In genomic region chr22:17366830-17367229, GRCh38 we compare ENCODE assay signal across 10 cellular contexts. TPM values are rescaled to one million over a fixed set of nuclear protein-coding genes. Genes with fewer than 3 reads are reported as not detected.
A peak's percentile ranks its signal among the peaks of the same experiment; 100 is the strongest.
DNase-seq lines count a peak whose midpoint lies in the region; ATAC-seq and TF ChIP-seq lines count a peak whose summit lies in the region.
"Had no signal": no experiment of that assay in that cellular context is flagged by ENCODE, and none has a peak within 500 bp of the region (broad histone marks: within the 10 kb centered on the region; RNA-seq: fewer than 3 reads in every experiment).

No MANE protein-coding gene starts in this region.

- POLR2A ChIA-PET in activated CD4-positive, alpha-beta T cell treated with anti-CD3 and anti-CD28 coated beads for 36 hours (lab: Charles Lee): no interaction called here
- POLR2A ChIA-PET in activated CD4-positive, alpha-beta memory T cell treated with anti-CD3 and anti-CD28 coated beads, Interleukin-2, amount 10 ng/mL, durations not matched to agents 7 days and 5 days (lab: Charles Lee): no interaction called here

- H3K27me3 Mint-ChIP-seq in activated CD4-positive, alpha-beta T cell treated with anti-CD3 and anti-CD28 coated beads for 36 hours: peaks cover 47% of the 10 kb centered on the region
- peaks cover 53% of the 10 kb centered on the region for H3K27me3 Mint-ChIP-seq in activated CD4-positive, alpha-beta memory T cell treated with anti-CD3 and anti-CD28 coated beads, Interleukin-2, amount 10 ng/mL, durations not matched to agents 7 days and 5 days

- H3K79me2 ChIP-seq in hepatocyte: peaks cover 16% of the 10 kb centered on the region

- no peak overlapping the region for H3K27ac Mint-ChIP-seq in activated CD4-positive, alpha-beta T cell treated with anti-CD3 and anti-CD28 coated beads for 36 hours
- no peak overlapping the region for H3K27ac Mint-ChIP-seq in activated CD4-positive, alpha-beta memory T cell treated with anti-CD3 and anti-CD28 coated beads, Interleukin-2, amount 10 ng/mL, durations not matched to agents 7 days and 5 days

- H3K27me3 ChIP-seq in hepatocyte: peaks cover 3% of the 10 kb centered on the region

- no peaks in the 10 kb centered on the region for H3K9me2 ChIP-seq in hepatocyte (replicated peaks; ENCODE audit: insufficient read depth)

- H3K9me3 ChIP-seq in hepatocyte (ENCODE audit: low read depth): no peaks in the 10 kb centered on the region

- CTCF ChIA-PET in activated CD4-positive, alpha-beta T cell treated with anti-CD3 and anti-CD28 coated beads for 36 hours (lab: Charles Lee): interaction anchor here (0.7 to 1.3 kb wide), 3 partner anchors 11 to 135 kb away, joined by 3 to 4 read pairs (median 4); no protein-coding TSS in a partner anchor
- CTCF ChIA-PET in activated CD4-positive, alpha-beta memory T cell treated with anti-CD3 and anti-CD28 coated beads, Interleukin-2, amount 10 ng/mL, durations not matched to agents 7 days and 5 days (lab: Charles Lee): no interaction called here

- H2AFZ ChIP-seq in hepatocyte: peak overlapping the region; percentile 46

- no peaks in the 10 kb centered on the region for H3K9me3 Mint-ChIP-seq in activated CD4-positive, alpha-beta T cell treated with anti-CD3 and anti-CD28 coated beads for 36 hours (ENCODE audit: low read depth)
- H3K9me3 Mint-ChIP-seq in activated CD4-positive, alpha-beta memory T cell treated with anti-CD3 and anti-CD28 coated beads, Interleukin-2, amount 10 ng/mL, durations not matched to agents 7 days and 5 days: no peaks in the 10 kb centered on the region

- peak; percentile 67 for DNase-seq in activated CD4-positive, alpha-beta T cell treated with anti-CD3 and anti-CD28 coated beads for 36 hours
- no peak for DNase-seq in activated CD4-positive, alpha-beta T cell treated with anti-CD3 and anti-CD28 coated beads for 1 hour
- peak; percentile 32 for DNase-seq in activated CD4-positive, alpha-beta memory T cell treated with anti-CD3 and anti-CD28 coated beads, Interleukin-2, amount 10 ng/mL, durations not matched to agents 7 days and 5 days
- DNase-seq in hepatocyte (ENCODE audit: low spot score) (peak; percentile 72), NCI-H187 treated with DMSO at 0.1 percent for 48 hours (lab: John Stamatoyannopoulos, UW) (no peak), occipital lobe (lab: John Stamatoyannopoulos, UW) (no peak), AG20443 (ENCODE audit: low spot score) (no peak)
- peak; percentile 17 to 28 for DNase-seq in stimulated activated CD8-positive, alpha-beta memory T cell treated with anti-CD3 and anti-CD28 coated beads, Interleukin-2, amount 100 ng/mL, for 48 hours (ENCODE audit: low read depth in 2 of 2)

- peak; percentile 74 for ATAC-seq in activated CD4-positive, alpha-beta T cell treated with anti-CD3 and anti-CD28 coated beads for 36 hours

- H3K4me1 Mint-ChIP-seq in activated CD4-positive, alpha-beta T cell treated with anti-CD3 and anti-CD28 coated beads for 36 hours: peaks cover 23% of the 10 kb centered on the region
- H3K4me1 Mint-ChIP-seq in activated CD4-positive, alpha-beta memory T cell treated with anti-CD3 and anti-CD28 coated beads, Interleukin-2, amount 10 ng/mL, durations not matched to agents 7 days and 5 days: peaks cover 18% of the 10 kb centered on the region

- no peak overlapping the region for H3K27ac ChIP-seq in hepatocyte
- H3K27ac ChIP-seq: C4-2B had no signal

- H3K4me3 ChIP-seq in hepatocyte: no peak overlapping the region
- H3K4me3 ChIP-seq: lung had no signal

- H3K4me3 Mint-ChIP-seq in activated CD4-positive, alpha-beta T cell treated with anti-CD3 and anti-CD28 coated beads for 36 hours: no peak overlapping the region
- H3K4me3 Mint-ChIP-seq in activated CD4-positive, alpha-beta memory T cell treated with anti-CD3 and anti-CD28 coated beads, Interleukin-2, amount 10 ng/mL, durations not matched to agents 7 days and 5 days: no peak overlapping the region

- peak overlapping the region; percentile 86 for H3K4me2 ChIP-seq in hepatocyte

- intact Hi-C loops in activated CD4-positive, alpha-beta T cell treated with anti-CD3 and anti-CD28 coated beads for 36 hours (cut with DNase I, micrococcal nuclease): loop anchor here in 1 of 2 experiments (5.0 kb wide), 1 partner anchor 155 kb away; no protein-coding TSS in a partner anchor

- 14% methylated on average over 11 of the region's 11 CpGs for WGBS in hepatocyte (ENCODE audit: low lambda C conversion rate, missing lambda C conversion rate)

- no peaks in the 10 kb centered on the region for H4K20me1 ChIP-seq in hepatocyte (ENCODE audit: insufficient read depth, poor library complexity, severe bottlenecking)

- TF ChIP-seq CTCF in hepatocyte (IDR thresholded peaks at IDR 0.05; ENCODE audit: poor library complexity): peak; percentile 45

- no peaks in the 10 kb centered on the region for H3K4me1 ChIP-seq in hepatocyte (ENCODE audit: insufficient read depth)

- no peaks in the 10 kb centered on the region for H3K36me3 ChIP-seq in hepatocyte (replicated peaks; ENCODE audit: insufficient read depth, low read depth)

- no peaks in the 10 kb centered on the region for H3K36me3 Mint-ChIP-seq in activated CD4-positive, alpha-beta T cell treated with anti-CD3 and anti-CD28 coated beads for 36 hours (ENCODE audit: low read depth)
- H3K36me3 Mint-ChIP-seq in activated CD4-positive, alpha-beta memory T cell treated with anti-CD3 and anti-CD28 coated beads, Interleukin-2, amount 10 ng/mL, durations not matched to agents 7 days and 5 days (ENCODE audit: low read depth): no peaks in the 10 kb centered on the region

RNA-seq across cellular contexts. Expression of gene CECR2, which starts 2.4 kb away (rescaled TPM):
- total RNA-seq in activated CD4-positive, alpha-beta T cell treated with anti-CD3 and anti-CD28 coated beads for 36 hours: under 1 TPM in 1 of 2 experiments, not detected in 1; 0.18 TPM
- under 1 TPM in 1 of 2 experiments, not detected in 1; 0.05 TPM for total RNA-seq in activated CD4-positive, alpha-beta memory T cell treated with anti-CD3 and anti-CD28 coated beads, Interleukin-2, amount 10 ng/mL, durations not matched to agents 7 days and 5 days
- 3.3 and 3.6 TPM in 2 replicates for total RNA-seq in hepatocyte
- polyA plus RNA-seq in hepatocyte: 1.2 and 2.2 TPM in 2 replicates
- total RNA-seq in occipital lobe: 4.4 TPM

Comparison
In these comparisons a context has a peak if more than half of its experiments do, and no peak if none do; other contexts are left out.
1. DNase-seq: peak in activated CD4-positive, alpha-beta T cell treated with anti-CD3 and anti-CD28 coated beads for 36 hours (single experiment), activated CD4-positive, alpha-beta memory T cell treated with anti-CD3 and anti-CD28 coated beads, Interleukin-2, amount 10 ng/mL, durations not matched to agents 7 days and 5 days (single experiment), hepatocyte (single experiment) and stimulated activated CD8-positive, alpha-beta memory T cell treated with anti-CD3 and anti-CD28 coated beads, Interleukin-2, amount 100 ng/mL, for 48 hours (2 of 2); none in activated CD4-positive, alpha-beta T cell treated with anti-CD3 and anti-CD28 coated beads for 1 hour (single experiment), NCI-H187 treated with DMSO at 0.1 percent for 48 hours (single experiment), occipital lobe (single experiment) and AG20443 (single experiment).